21 cellular contexts compared by ENCODE assay signal in the genomic region with DNA sequence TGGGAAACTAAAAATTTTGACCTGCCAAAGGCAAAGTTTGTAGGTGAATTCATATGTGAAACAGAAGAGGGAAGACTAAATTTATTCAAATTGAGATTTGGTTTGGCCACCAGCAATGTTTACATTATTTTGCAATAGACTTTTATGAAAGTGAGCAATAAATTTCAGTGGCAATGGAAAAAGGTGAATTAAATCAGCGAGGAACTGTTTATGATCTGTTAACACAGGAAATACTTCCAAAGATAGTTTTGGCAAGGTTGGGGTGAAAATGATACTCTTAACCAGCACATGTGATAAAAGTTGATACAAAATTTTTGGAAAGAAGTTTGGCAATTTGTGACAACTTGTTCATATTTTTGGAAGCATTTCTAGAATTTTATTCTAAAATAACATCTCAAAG.
DNase-seq lines count a peak whose midpoint lies in the region; ATAC-seq, FAIRE-seq and TF ChIP-seq lines count a peak whose summit lies in the region.
"Had no signal": no experiment of that assay in that cellular context is flagged by ENCODE, and none has a peak within 500 bp of the region (broad histone marks: within the 10 kb centered on the region; RNA-seq: fewer than 3 reads in every experiment).

No MANE protein-coding gene starts in this region.

- no peaks in the 10 kb centered on the region for H3K9me3 ChIP-seq in ascending aorta
- H3K9me3 ChIP-seq in mucosa of descending colon = no peaks in the 10 kb centered on the region
- H3K9me3 ChIP-seq in tibial artery = no peaks in the 10 kb centered on the region
- no peaks in the 10 kb centered on the region for H3K9me3 ChIP-seq in pancreas
- H3K9me3 ChIP-seq: BE2C, Caco-2 had no signal

- H3K36me3 ChIP-seq in ascending aorta (no peaks in the 10 kb centered on the region), mucosa of descending colon (ENCODE audit: low read depth) (no peaks in the 10 kb centered on the region), tibial artery (no peaks in the 10 kb centered on the region), pancreas (no peaks in the 10 kb centered on the region)

- peak overlapping the region; percentile 42 to 49 for H3K27ac ChIP-seq in ascending aorta
- H3K27ac ChIP-seq in tibial artery = no peak overlapping the region
- no peak overlapping the region for H3K27ac ChIP-seq in pancreas
- H3K27ac ChIP-seq: HL-60 had no signal

- intact Hi-C loops in ascending aorta (cut with DNase I) (loop anchor here (5.0 kb wide), 1 partner anchor 119 kb away; the partner anchor contains the start of gene ARHGEF28), mucosa of descending colon (cut with DNase I, micrococcal nuclease) (no loop called here), tibial artery (cut with DNase I; ENCODE audit: low total_unique reads) (no loop called here), pancreas (cut with DNase I) (no loop called here)

- H3K4me1 ChIP-seq in ascending aorta = peaks cover 9 to 33% of the 10 kb centered on the region in 2 donors
- peaks cover 16% of the 10 kb centered on the region for H3K4me1 ChIP-seq in mucosa of descending colon (ENCODE audit: low read depth)
- peaks cover 0 to 48% (median 7%) of the 10 kb centered on the region in 4 donors for H3K4me1 ChIP-seq in tibial artery
- H3K4me1 ChIP-seq in pancreas = peaks cover 5 to 29% (median 11%) of the 10 kb centered on the region in 3 donors
- H3K4me1 ChIP-seq: Caco-2 had no signal

- no peak for DNase-seq in ascending aorta (ENCODE audit: low spot score in 2 of 2)
- peak; percentile 30 for DNase-seq in fibroblast of gingiva (ENCODE audit: low read depth)
- no peak for DNase-seq in mucosa of descending colon
- no peak for DNase-seq in NCI-H446 (lab: John Stamatoyannopoulos, UW)
- no peak for DNase-seq in tibial artery
- no peak for DNase-seq in pancreas
- no peak for DNase-seq in GM20000 (ENCODE audit: low spot score)
- DNase-seq: ACHN; BE2C; C1 segment of cervical spinal cord; Caco-2; CD4-positive, CD25-positive, alpha-beta regulatory T cell; CD8-positive, alpha-beta memory T cell; HCEC 1CT; HFFc6 had no signal

- no peaks in the 10 kb centered on the region for H3K27me3 ChIP-seq in ascending aorta
- no peaks in the 10 kb centered on the region for H3K27me3 ChIP-seq in tibial artery
- H3K27me3 ChIP-seq in pancreas = no peaks in the 10 kb centered on the region
- H3K27me3 ChIP-seq: BE2C had no signal

- TF ChIP-seq CTCF in ascending aorta (IDR thresholded peaks at IDR 0.05) (no peak), mucosa of descending colon (IDR thresholded peaks at IDR 0.05) (no peak), tibial artery (IDR thresholded peaks at IDR 0.05) (no peak), pancreas (IDR thresholded peaks at IDR 0.05) (no peak), GM20000 (IDR thresholded peaks at IDR 0.05; ENCODE audit: extremely low read depth, missing control alignments) (no peak)

- WGBS in pancreas, 2 donors = 31 to 32% methylated on average over 1 of the region's 1 CpG

- FAIRE-seq in pancreas (lab: Jason Lieb, UNC) = no peak
- FAIRE-seq: A204.1, G401.6, GM12891, H54 had no signal

- no peak overlapping the region for H3K4me3 ChIP-seq in ascending aorta
- no peak overlapping the region for H3K4me3 ChIP-seq in mucosa of descending colon
- H3K4me3 ChIP-seq in tibial artery = no peak overlapping the region
- H3K4me3 ChIP-seq in pancreas = no peak overlapping the region
- H3K4me3 ChIP-seq: GM23338 had no signal

- ATAC-seq in mucosa of descending colon = peak; percentile 8
- ATAC-seq in pancreas = no peak
- ATAC-seq: GM23338 had no signal

Comparison
In these comparisons a context has a peak if more than half of its experiments do, and no peak if none do; other contexts are left out.
1. H3K27ac ChIP-seq: peak in ascending aorta (2 of 2); none in tibial artery (0 of 2) and pancreas (0 of 4).